In the genomic region with DNA sequence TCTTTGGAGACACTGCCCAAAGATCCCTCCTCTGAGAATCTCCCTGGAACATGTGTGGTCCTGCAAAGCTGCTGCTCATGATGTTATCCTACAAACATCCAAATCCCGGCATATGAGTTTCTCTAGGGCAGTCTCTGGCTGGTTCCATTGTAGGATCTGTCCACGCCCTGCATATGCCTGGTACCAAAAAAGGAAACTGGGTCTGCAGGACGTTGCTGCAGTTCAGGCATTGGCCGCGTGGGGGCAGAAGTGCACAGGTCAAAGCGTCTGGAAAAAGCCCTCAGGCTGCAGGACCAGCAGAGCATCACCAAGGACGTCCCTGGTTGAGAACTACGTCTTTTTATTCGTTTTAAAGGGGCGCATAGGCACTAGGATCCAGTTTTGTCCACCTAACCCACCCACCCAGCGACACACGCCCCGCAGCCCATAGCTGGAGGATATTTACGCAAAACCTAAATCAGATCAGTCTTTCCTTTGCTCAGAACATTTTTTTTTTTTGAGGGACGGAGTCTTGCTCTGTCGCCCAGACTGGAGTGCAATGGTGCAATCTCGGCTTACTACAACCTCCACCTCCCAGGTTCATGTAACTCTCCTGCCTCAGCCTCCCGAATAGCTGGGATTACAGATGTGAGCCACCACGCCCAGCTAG, we compare ENCODE assay signal across 1 cellular context.
TF ChIP-seq lines count a peak whose summit lies in the region.

No MANE protein-coding gene starts in this region.

TF ChIP-seq in HEK293, 187 proteins besides CTCF, POLR2A, EP300 and RAD21 (continued from another document):
- TF ChIP-seq, protein P1, sequence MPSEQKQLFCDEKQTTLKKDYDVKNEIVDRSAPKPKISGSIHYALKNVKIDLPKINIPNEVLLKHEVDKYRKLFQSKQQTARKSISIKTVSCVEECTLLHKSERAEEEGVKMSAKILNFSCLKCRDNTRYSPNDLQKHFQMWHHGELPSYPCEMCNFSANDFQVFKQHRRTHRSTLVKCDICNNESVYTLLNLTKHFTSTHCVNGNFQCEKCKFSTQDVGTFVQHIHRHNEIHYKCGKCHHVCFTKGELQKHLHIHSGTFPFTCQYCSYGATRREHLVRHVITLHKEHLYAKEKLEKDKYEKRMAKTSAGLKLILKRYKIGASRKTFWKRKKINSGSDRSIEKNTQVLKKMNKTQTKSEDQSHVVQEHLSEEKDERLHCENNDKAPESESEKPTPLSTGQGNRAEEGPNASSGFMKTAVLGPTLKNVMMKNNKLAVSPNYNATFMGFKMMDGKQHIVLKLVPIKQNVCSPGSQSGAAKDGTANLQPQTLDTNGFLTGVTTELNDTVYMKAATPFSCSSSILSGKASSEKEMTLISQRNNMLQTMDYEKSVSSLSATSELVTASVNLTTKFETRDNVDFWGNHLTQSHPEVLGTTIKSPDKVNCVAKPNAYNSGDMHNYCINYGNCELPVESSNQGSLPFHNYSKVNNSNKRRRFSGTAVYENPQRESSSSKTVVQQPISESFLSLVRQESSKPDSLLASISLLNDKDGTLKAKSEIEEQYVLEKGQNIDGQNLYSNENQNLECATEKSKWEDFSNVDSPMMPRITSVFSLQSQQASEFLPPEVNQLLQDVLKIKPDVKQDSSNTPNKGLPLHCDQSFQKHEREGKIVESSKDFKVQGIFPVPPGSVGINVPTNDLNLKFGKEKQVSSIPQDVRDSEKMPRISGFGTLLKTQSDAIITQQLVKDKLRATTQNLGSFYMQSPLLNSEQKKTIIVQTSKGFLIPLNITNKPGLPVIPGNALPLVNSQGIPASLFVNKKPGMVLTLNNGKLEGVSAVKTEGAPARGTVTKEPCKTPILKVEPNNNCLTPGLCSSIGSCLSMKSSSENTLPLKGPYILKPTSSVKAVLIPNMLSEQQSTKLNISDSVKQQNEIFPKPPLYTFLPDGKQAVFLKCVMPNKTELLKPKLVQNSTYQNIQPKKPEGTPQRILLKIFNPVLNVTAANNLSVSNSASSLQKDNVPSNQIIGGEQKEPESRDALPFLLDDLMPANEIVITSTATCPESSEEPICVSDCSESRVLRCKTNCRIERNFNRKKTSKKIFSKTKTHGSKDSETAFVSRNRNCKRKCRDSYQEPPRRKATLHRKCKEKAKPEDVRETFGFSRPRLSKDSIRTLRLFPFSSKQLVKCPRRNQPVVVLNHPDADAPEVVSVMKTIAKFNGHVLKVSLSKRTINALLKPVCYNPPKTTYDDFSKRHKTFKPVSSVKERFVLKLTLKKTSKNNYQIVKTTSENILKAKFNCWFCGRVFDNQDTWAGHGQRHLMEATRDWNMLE (tag by site-specific recombination; conservative IDR thresholded peaks at IDR 0.05; ENCODE audit: low read depth) = no peak
- TF ChIP-seq ZNF529 (tag by site-specific recombination; IDR thresholded peaks at IDR 0.05; ENCODE audit: insufficient replicate concordance) (no peak), ZNF510 (tag by site-specific recombination; IDR thresholded peaks at IDR 0.05; ENCODE audit: insufficient replicate concordance) (no peak), ZNF146 (tag by site-specific recombination; IDR thresholded peaks at IDR 0.05) (no peak), IKZF3 (tag by site-specific recombination; IDR thresholded peaks at IDR 0.05) (peak; percentile 63; the same call in 1 of the 2 replicates), ZNF530 (tag by site-specific recombination; IDR thresholded peaks at IDR 0.05; ENCODE audit: low read depth) (no peak), GFI1B (tag by site-specific recombination; IDR thresholded peaks at IDR 0.05) (no peak)
- TF ChIP-seq, protein P2, sequence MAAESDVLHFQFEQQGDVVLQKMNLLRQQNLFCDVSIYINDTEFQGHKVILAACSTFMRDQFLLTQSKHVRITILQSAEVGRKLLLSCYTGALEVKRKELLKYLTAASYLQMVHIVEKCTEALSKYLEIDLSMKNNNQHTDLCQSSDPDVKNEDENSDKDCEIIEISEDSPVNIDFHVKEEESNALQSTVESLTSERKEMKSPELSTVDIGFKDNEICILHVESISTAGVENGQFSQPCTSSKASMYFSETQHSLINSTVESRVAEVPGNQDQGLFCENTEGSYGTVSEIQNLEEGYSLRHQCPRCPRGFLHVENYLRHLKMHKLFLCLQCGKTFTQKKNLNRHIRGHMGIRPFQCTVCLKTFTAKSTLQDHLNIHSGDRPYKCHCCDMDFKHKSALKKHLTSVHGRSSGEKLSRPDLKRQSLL (tag by site-specific recombination; IDR thresholded peaks at IDR 0.05) = no peak
- TF ChIP-seq, protein P3, sequence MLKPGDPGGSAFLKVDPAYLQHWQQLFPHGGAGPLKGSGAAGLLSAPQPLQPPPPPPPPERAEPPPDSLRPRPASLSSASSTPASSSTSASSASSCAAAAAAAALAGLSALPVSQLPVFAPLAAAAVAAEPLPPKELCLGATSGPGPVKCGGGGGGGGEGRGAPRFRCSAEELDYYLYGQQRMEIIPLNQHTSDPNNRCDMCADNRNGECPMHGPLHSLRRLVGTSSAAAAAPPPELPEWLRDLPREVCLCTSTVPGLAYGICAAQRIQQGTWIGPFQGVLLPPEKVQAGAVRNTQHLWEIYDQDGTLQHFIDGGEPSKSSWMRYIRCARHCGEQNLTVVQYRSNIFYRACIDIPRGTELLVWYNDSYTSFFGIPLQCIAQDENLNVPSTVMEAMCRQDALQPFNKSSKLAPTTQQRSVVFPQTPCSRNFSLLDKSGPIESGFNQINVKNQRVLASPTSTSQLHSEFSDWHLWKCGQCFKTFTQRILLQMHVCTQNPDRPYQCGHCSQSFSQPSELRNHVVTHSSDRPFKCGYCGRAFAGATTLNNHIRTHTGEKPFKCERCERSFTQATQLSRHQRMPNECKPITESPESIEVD (tag by site-specific recombination; IDR thresholded peaks at IDR 0.05) = no peak
TF ChIP-seq in HEK293: peak in this region for 9.
